Comparison of ENCODE assay signal across 16 cellular contexts in the genomic region with DNA sequence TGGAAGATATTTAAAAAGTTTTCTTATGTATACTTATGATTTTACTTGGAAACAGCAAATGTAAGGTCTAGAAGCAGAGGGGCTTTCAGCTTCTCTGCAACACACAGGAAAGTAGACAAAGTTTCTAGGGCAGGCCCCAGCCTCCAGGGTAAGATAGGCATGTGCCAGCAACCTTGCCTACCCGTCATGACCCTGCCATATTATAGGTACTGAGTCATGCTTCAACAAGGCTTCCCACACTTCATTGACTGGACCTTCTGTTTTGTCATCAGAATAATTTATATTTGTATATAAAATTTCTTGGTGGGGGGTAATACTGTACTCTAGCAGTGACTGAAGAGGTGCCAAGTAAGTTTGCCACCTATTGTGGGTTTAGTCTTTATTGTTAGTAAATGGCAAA.
DNase-seq lines count a peak whose midpoint lies in the region; ATAC-seq and TF ChIP-seq lines count a peak whose summit lies in the region.
"Had no signal": no experiment of that assay in that cellular context is flagged by ENCODE, and none has a peak within 500 bp of the region (broad histone marks: within the 10 kb centered on the region; RNA-seq: fewer than 3 reads in every experiment).

No MANE protein-coding gene starts in this region.

- H3K79me2 ChIP-seq in OCI-LY7 (ENCODE audit: insufficient read depth, low read depth, low read length) (peaks cover 30% of the 10 kb centered on the region; the same call in 1 of the 2 replicates), mesendoderm (ENCODE audit: control insufficient read depth, insufficient read depth, low read length) (peaks cover 81% of the 10 kb centered on the region)

- no peaks in the 10 kb centered on the region for H3K9me2 ChIP-seq in OCI-LY7 (ENCODE audit: insufficient read depth, low read length)

- H3K9me3 Mint-ChIP-seq in activated naive CD4-positive, alpha-beta T cell treated with anti-CD3 and anti-CD28 coated beads, Interleukin-2, amount 10 ng/mL, durations not matched to agents 7 days and 5 days: no peaks in the 10 kb centered on the region
- no peaks in the 10 kb centered on the region for H3K9me3 Mint-ChIP-seq in stimulated activated naive CD8-positive, alpha-beta T cell treated with anti-CD3 and anti-CD28 coated beads, Interleukin-15, Interleukin-2, amounts not matched to agents 100 ng/mL and 50 ng/mL, for 24 hours

- intact Hi-C loops in OCI-LY7 (cut with micrococcal nuclease; ENCODE audit: unreplicated experiment) (no loop called here), Right ventricle myocardium inferior (cut with DNase I) (no loop called here)

- no peak overlapping the region for H3K9ac ChIP-seq in mesendoderm (ENCODE audit: low read length)

- peaks cover 15% of the 10 kb centered on the region; the same call in 1 of the 2 replicates for H4K20me1 ChIP-seq in OCI-LY7 (ENCODE audit: insufficient read depth, low read length)

- no peak for TF ChIP-seq CTCF in OCI-LY7 (conservative IDR thresholded peaks at IDR 0.05; ENCODE audit: low read length)

- no peaks in the 10 kb centered on the region for H3K27me3 Mint-ChIP-seq in activated naive CD4-positive, alpha-beta T cell treated with anti-CD3 and anti-CD28 coated beads, Interleukin-2, amount 10 ng/mL, durations not matched to agents 7 days and 5 days
- H3K27me3 Mint-ChIP-seq in stimulated activated naive CD8-positive, alpha-beta T cell treated with anti-CD3 and anti-CD28 coated beads, Interleukin-15, Interleukin-2, amounts not matched to agents 100 ng/mL and 50 ng/mL, for 24 hours: no peaks in the 10 kb centered on the region

- H3K4me3 ChIP-seq in OCI-LY7 (ENCODE audit: low read depth, low read length, poor library complexity, severe bottlenecking) (peak overlapping the region; percentile 15), mesendoderm (ENCODE audit: low read length) (no peak overlapping the region)
- H3K4me3 ChIP-seq: HAP-1, ovary, suprapubic skin had no signal

- no peak for ATAC-seq in Right ventricle myocardium inferior
- ATAC-seq: left lobe of liver had no signal

- H4K8ac ChIP-seq in mesendoderm (ENCODE audit: low read depth, low read length): no peak overlapping the region

- H2AK5ac ChIP-seq in mesendoderm (ENCODE audit: low read length): no peak overlapping the region

- H3K79me1 ChIP-seq in mesendoderm (ENCODE audit: low read length): peaks cover 3% of the 10 kb centered on the region

- peak overlapping the region; percentile 45 for H3K4me2 ChIP-seq in OCI-LY7 (ENCODE audit: low read length)
- no peak overlapping the region for H3K4me2 ChIP-seq in mesendoderm (ENCODE audit: low read length)

- H2BK5ac ChIP-seq in mesendoderm (ENCODE audit: low read length): no peak overlapping the region

- H3K23ac ChIP-seq in mesendoderm (ENCODE audit: low read length): no peak overlapping the region

- WGBS in mesendoderm (ENCODE audit: extremely low coverage, insufficient coverage, low lambda C conversion rate): no CpG with 5 or more reads among the region's 1 CpG

- no peak overlapping the region for H3K56ac ChIP-seq in mesendoderm (ENCODE audit: low read length)

- no TSS peak for BruUV-seq in OCI-LY7 (replicated peaks; lab: Mats Ljungman, UMichigan)

- H3K4me1 Mint-ChIP-seq in activated naive CD4-positive, alpha-beta T cell treated with anti-CD3 and anti-CD28 coated beads, Interleukin-2, amount 10 ng/mL, durations not matched to agents 7 days and 5 days: peaks cover 83% of the 10 kb centered on the region
- peaks cover 93% of the 10 kb centered on the region for H3K4me1 Mint-ChIP-seq in stimulated activated naive CD8-positive, alpha-beta T cell treated with anti-CD3 and anti-CD28 coated beads, Interleukin-15, Interleukin-2, amounts not matched to agents 100 ng/mL and 50 ng/mL, for 24 hours (ENCODE audit: low read depth)

- H3K4ac ChIP-seq in mesendoderm (ENCODE audit: low read depth, low read length): no peak overlapping the region

- H2AFZ ChIP-seq in OCI-LY7 (ENCODE audit: low read length): no peak overlapping the region

- no peaks in the 10 kb centered on the region for H3K27me3 ChIP-seq in mesendoderm (ENCODE audit: insufficient read depth, low read length, poor library complexity)
- H3K27me3 ChIP-seq: BE2C, ovary, suprapubic skin had no signal

- POLR2A ChIA-PET in OCI-LY7 (lab: Charles Lee): interaction anchor here (0.9 to 1.3 kb wide), 3 partner anchors 9 to 170 kb away, joined by 3 to 4 read pairs (median 3); no protein-coding TSS in a partner anchor

- H2BK15ac ChIP-seq in mesendoderm (replicated peaks; ENCODE audit: low read depth): no peak overlapping the region

- no peaks in the 10 kb centered on the region for H3K9me3 ChIP-seq in OCI-LY7 (ENCODE audit: low read length)
- H3K9me3 ChIP-seq: BE2C, HAP-1, ovary, suprapubic skin had no signal

- CTCF ChIA-PET in activated naive CD4-positive, alpha-beta T cell treated with anti-CD3 and anti-CD28 coated beads, Interleukin-2, amount 10 ng/mL, durations not matched to agents 7 days and 5 days (lab: Charles Lee): no interaction called here
- CTCF ChIA-PET in OCI-LY7 (lab: Charles Lee; ENCODE audit: unreplicated experiment): interaction anchor here (0.6 kb wide), 1 partner anchor 40 kb away, joined by 3 read pairs; no protein-coding TSS in a partner anchor

- DNase-seq in activated naive CD4-positive, alpha-beta T cell treated with anti-CD3 and anti-CD28 coated beads, Interleukin-2, amount 10 ng/mL, durations not matched to agents 7 days and 5 days: no peak
- DNase-seq in activated naive CD4-positive, alpha-beta T cell (lab: John Stamatoyannopoulos, UW): no peak
- DNase-seq in OCI-LY7 (ENCODE audit: low spot score) (no peak), dermis blood vessel endothelial cell (peak; percentile 34), NCI-H1048 (lab: John Stamatoyannopoulos, UW) (no peak), Right ventricle myocardium inferior (ENCODE audit: missing footprints) (no peak), mesendoderm (no peak)
- DNase-seq: BE2C; foreskin fibroblast; ovary; stimulated activated CD4-positive, alpha-beta T cell treated with anti-CD3 and anti-CD28 coated beads, Interleukin-4, amount 100 ng/mL, for 24 hours; T-helper 9 cell had no signal

- no peak overlapping the region for H3K18ac ChIP-seq in mesendoderm (ENCODE audit: low read length)

- peak overlapping the region; percentile 63 for H3K4me3 Mint-ChIP-seq in activated naive CD4-positive, alpha-beta T cell treated with anti-CD3 and anti-CD28 coated beads, Interleukin-2, amount 10 ng/mL, durations not matched to agents 7 days and 5 days
- peak overlapping the region; percentile 54 for H3K4me3 Mint-ChIP-seq in stimulated activated naive CD8-positive, alpha-beta T cell treated with anti-CD3 and anti-CD28 coated beads, Interleukin-15, Interleukin-2, amounts not matched to agents 100 ng/mL and 50 ng/mL, for 24 hours

- H3K27ac ChIP-seq in OCI-LY7 (ENCODE audit: low read depth, low read length, poor library complexity, severe bottlenecking): peak overlapping the region; percentile 1
- H3K27ac ChIP-seq in mesendoderm (ENCODE audit: low read depth, low read length): no peak overlapping the region
- H3K27ac ChIP-seq: ovary, suprapubic skin had no signal

- H3K36me3 Mint-ChIP-seq in activated naive CD4-positive, alpha-beta T cell treated with anti-CD3 and anti-CD28 coated beads, Interleukin-2, amount 10 ng/mL, durations not matched to agents 7 days and 5 days: peaks cover 4% of the 10 kb centered on the region
- H3K36me3 Mint-ChIP-seq in stimulated activated naive CD8-positive, alpha-beta T cell treated with anti-CD3 and anti-CD28 coated beads, Interleukin-15, Interleukin-2, amounts not matched to agents 100 ng/mL and 50 ng/mL, for 24 hours (ENCODE audit: low read depth): peaks cover 9% of the 10 kb centered on the region

- H4K5ac ChIP-seq in mesendoderm (ENCODE audit: low read length): no peak overlapping the region

- peak overlapping the region; percentile 72 for H3K27ac Mint-ChIP-seq in activated naive CD4-positive, alpha-beta T cell treated with anti-CD3 and anti-CD28 coated beads, Interleukin-2, amount 10 ng/mL, durations not matched to agents 7 days and 5 days
- H3K27ac Mint-ChIP-seq in stimulated activated naive CD8-positive, alpha-beta T cell treated with anti-CD3 and anti-CD28 coated beads, Interleukin-15, Interleukin-2, amounts not matched to agents 100 ng/mL and 50 ng/mL, for 24 hours: peak overlapping the region; percentile 73

- H3K4me1 ChIP-seq in OCI-LY7 (ENCODE audit: insufficient read depth, low read length, poor library complexity, severe bottlenecking) (peaks cover 26% of the 10 kb centered on the region), mesendoderm (ENCODE audit: control insufficient read depth, low read depth, low read length) (peaks cover 21% of the 10 kb centered on the region)

- H2BK120ac ChIP-seq in mesendoderm (ENCODE audit: low read depth, low read length): no peak overlapping the region

- H3K36me3 ChIP-seq in OCI-LY7 (ENCODE audit: insufficient read depth, low read length): no peaks in the 10 kb centered on the region
- H3K36me3 ChIP-seq in mesendoderm (ENCODE audit: control insufficient read depth, insufficient read depth, low read length): no peaks in the 10 kb centered on the region
- H3K36me3 ChIP-seq: BE2C, HAP-1, ovary, suprapubic skin had no signal
